ENCODE assay signal across 31 cellular contexts in genomic region chr4:16442296-16442695, GRCh38.
"Had no signal": no experiment of that assay in that cellular context is flagged by ENCODE, and none has a peak within 500 bp of the region (broad histone marks: within the 10 kb centered on the region; RNA-seq: fewer than 3 reads in every experiment).

No MANE protein-coding gene starts in this region.

- H3K4me1 ChIP-seq: ascending aorta, body of pancreas, colonic mucosa, foreskin keratinocyte, gastrocnemius medialis had no signal

- H3K27ac Mint-ChIP-seq: activated CD4-positive, alpha-beta memory T cell treated with anti-CD3 and anti-CD28 coated beads for 36 hours; activated CD4-positive, alpha-beta T cell treated with anti-CD3 and anti-CD28 coated beads for 36 hours; activated CD4-positive, alpha-beta T cell treated with anti-CD3 and anti-CD28 coated beads, Interleukin-2, amount 10 ng/mL, durations not matched to agents 24 days and 14 days; activated CD8-positive, alpha-beta memory T cell treated with anti-CD3 and anti-CD28 coated beads, Interleukin-2, amount 10 ng/mL, durations not matched to agents 7 days and 5 days; activated CD8-positive, alpha-beta T cell treated with anti-CD3 and anti-CD28 coated beads, Interleukin-2, amount 10 ng/mL, durations not matched to agents 7 days and 5 days; activated naive CD4-positive, alpha-beta T cell treated with anti-CD3 and anti-CD28 coated beads for 36 hours; activated naive CD4-positive, alpha-beta T cell treated with anti-CD3 and anti-CD28 coated beads, Interleukin-2, amount 50 U/mL, for 72 hours; activated naive CD8-positive, alpha-beta T cell treated with anti-CD3 and anti-CD28 coated beads, Interleukin-2, amount 10 ng/mL, durations not matched to agents 7 days and 5 days; activated T-helper 1 cell treated with anti-CD3 and anti-CD28 coated beads, Interleukin-12 subunit alpha, Interleukin-12 subunit beta, Interleukin-2, Interleukin-4 antibody, amounts not matched to agents 30 ng/mL and 10 ng/mL and 1 ng/mL, durations not matched to agents 14 hours and 24 hours and 36 hours; activated T-helper 2 cell treated with anti-CD3 and anti-CD28 coated beads, Interferon-gamma antibody, Interleukin-2, Interleukin-4, amounts not matched to agents 10 μg/mL and 5 μg/mL and 100 μg/mL, durations not matched to agents 14 hours and 24 hours and 36 hours; endodermal cell had no signal

- H3K9me3 Mint-ChIP-seq: activated T-helper 2 cell treated with anti-CD3 and anti-CD28 coated beads, Interferon-gamma antibody, Interleukin-2, Interleukin-4, amounts not matched to agents 10 μg/mL and 5 μg/mL and 100 μg/mL, durations not matched to agents 14 hours and 24 hours and 36 hours had no signal

- H3K9me3 ChIP-seq: colonic mucosa had no signal

- H3K36me3 Mint-ChIP-seq: activated CD4-positive, alpha-beta memory T cell treated with anti-CD3 and anti-CD28 coated beads for 36 hours; activated CD8-positive, alpha-beta memory T cell treated with anti-CD3 and anti-CD28 coated beads, Interleukin-2, amount 10 ng/mL, durations not matched to agents 7 days and 5 days; activated naive CD4-positive, alpha-beta T cell treated with anti-CD3 and anti-CD28 coated beads, Interleukin-2, amount 50 U/mL, for 72 hours; activated naive CD8-positive, alpha-beta T cell treated with anti-CD3 and anti-CD28 coated beads, Interleukin-2, amount 10 ng/mL, durations not matched to agents 7 days and 5 days had no signal

- ATAC-seq: activated CD4-positive, alpha-beta T cell treated with anti-CD3 and anti-CD28 coated beads for 36 hours; activated CD8-positive, alpha-beta memory T cell treated with anti-CD3 and anti-CD28 coated beads, Interleukin-2, amount 10 ng/mL, durations not matched to agents 7 days and 5 days; activated CD8-positive, alpha-beta T cell treated with anti-CD3 and anti-CD28 coated beads, Interleukin-2, amount 10 ng/mL, durations not matched to agents 7 days and 5 days; activated naive CD4-positive, alpha-beta T cell treated with anti-CD3 and anti-CD28 coated beads, Interleukin-2, amount 50 U/mL, for 72 hours; body of pancreas; esophagus mucosa; foreskin keratinocyte; gastrocnemius medialis; heart left ventricle had no signal

- H3K27ac ChIP-seq: ascending aorta, cardiac muscle cell, colonic mucosa, foreskin keratinocyte, gastrocnemius medialis, heart left ventricle had no signal

- H3K36me3 ChIP-seq: ascending aorta, cardiac muscle cell, colonic mucosa, gastrocnemius medialis, heart left ventricle had no signal

- H3K4me3 ChIP-seq: ascending aorta, body of pancreas, cardiac muscle cell, colonic mucosa, gastrocnemius medialis, heart left ventricle had no signal

- H3K27me3 ChIP-seq: ascending aorta, body of pancreas, colonic mucosa, foreskin keratinocyte, gastrocnemius medialis, heart left ventricle had no signal

- H3K4me3 Mint-ChIP-seq: activated CD4-positive, alpha-beta memory T cell treated with anti-CD3 and anti-CD28 coated beads for 36 hours; activated CD4-positive, alpha-beta T cell treated with anti-CD3 and anti-CD28 coated beads for 36 hours; activated CD4-positive, alpha-beta T cell treated with anti-CD3 and anti-CD28 coated beads, Interleukin-2, amount 10 ng/mL, durations not matched to agents 24 days and 14 days; activated CD8-positive, alpha-beta memory T cell treated with anti-CD3 and anti-CD28 coated beads, Interleukin-2, amount 10 ng/mL, durations not matched to agents 7 days and 5 days; activated CD8-positive, alpha-beta T cell treated with anti-CD3 and anti-CD28 coated beads, Interleukin-2, amount 10 ng/mL, durations not matched to agents 7 days and 5 days; activated naive CD4-positive, alpha-beta T cell treated with anti-CD3 and anti-CD28 coated beads for 36 hours; activated naive CD8-positive, alpha-beta T cell treated with anti-CD3 and anti-CD28 coated beads, Interleukin-2, amount 10 ng/mL, durations not matched to agents 7 days and 5 days; activated T-helper 1 cell treated with anti-CD3 and anti-CD28 coated beads, Interleukin-12 subunit alpha, Interleukin-12 subunit beta, Interleukin-2, Interleukin-4 antibody, amounts not matched to agents 30 ng/mL and 10 ng/mL and 1 ng/mL, durations not matched to agents 14 hours and 24 hours and 36 hours; endodermal cell had no signal

- H3K4me1 Mint-ChIP-seq: activated CD4-positive, alpha-beta T cell treated with anti-CD3 and anti-CD28 coated beads for 36 hours; activated CD4-positive, alpha-beta T cell treated with anti-CD3 and anti-CD28 coated beads, Interleukin-2, amount 10 ng/mL, durations not matched to agents 24 days and 14 days; activated CD8-positive, alpha-beta memory T cell treated with anti-CD3 and anti-CD28 coated beads, Interleukin-2, amount 10 ng/mL, durations not matched to agents 7 days and 5 days; activated naive CD8-positive, alpha-beta T cell treated with anti-CD3 and anti-CD28 coated beads, Interleukin-2, amount 10 ng/mL, durations not matched to agents 7 days and 5 days; endodermal cell had no signal

- DNase-seq: activated CD4-positive, alpha-beta memory T cell treated with anti-CD3 and anti-CD28 coated beads for 36 hours; activated CD4-positive, alpha-beta T cell treated with anti-CD3 and anti-CD28 coated beads for 36 hours; activated CD4-positive, alpha-beta T cell treated with anti-CD3 and anti-CD28 coated beads, Interleukin-2, amount 10 ng/mL, durations not matched to agents 24 days and 14 days; activated CD4-positive, CD25-positive, alpha-beta regulatory T cell; activated CD4-positive, CD25-positive, alpha-beta regulatory T cell treated with anti-CD3 and anti-CD28 coated beads, Interleukin-2, amount 50 U/mL, for 72 hours; activated CD8-positive, alpha-beta memory T cell treated with anti-CD3 and anti-CD28 coated beads, Interleukin-2, amount 10 ng/mL, durations not matched to agents 7 days and 5 days; activated CD8-positive, alpha-beta memory T cell treated with anti-CD3 and anti-CD28 coated beads, Interleukin-2, amount 50 U/mL, for 4 hours; activated CD8-positive, alpha-beta T cell treated with anti-CD3 and anti-CD28 coated beads, Interleukin-2, amount 10 ng/mL, durations not matched to agents 7 days and 5 days; activated effector memory CD4-positive, alpha-beta T cell treated with anti-CD3 and anti-CD28 coated beads, Interleukin-2, amount 50 U/mL, for 16 hours; activated naive CD4-positive, alpha-beta T cell treated with anti-CD3 and anti-CD28 coated beads for 36 hours; activated naive CD8-positive, alpha-beta T cell treated with anti-CD3 and anti-CD28 coated beads, Interleukin-2, amount 10 ng/mL, durations not matched to agents 7 days and 5 days; activated T-cell treated with anti-CD3 and anti-CD28 coated beads, Interleukin-2, amount 50 U/mL, for 1 hour; activated T-cell treated with anti-CD3 and anti-CD28 coated beads, Interleukin-2, amount 50 U/mL, for 48 hours; body of pancreas; central memory CD4-positive, alpha-beta T cell; cerebellar nuclear complex; colonic mucosa; effector CD8-positive, alpha-beta T cell; endodermal cell; gastrocnemius medialis; glutamatergic neuron; heart left ventricle; SW 1271; T-helper 2 cell had no signal

- H3K27me3 Mint-ChIP-seq: activated CD4-positive, alpha-beta T cell treated with anti-CD3 and anti-CD28 coated beads, Interleukin-2, amount 10 ng/mL, durations not matched to agents 24 days and 14 days; activated CD8-positive, alpha-beta memory T cell treated with anti-CD3 and anti-CD28 coated beads, Interleukin-2, amount 10 ng/mL, durations not matched to agents 7 days and 5 days; activated naive CD8-positive, alpha-beta T cell treated with anti-CD3 and anti-CD28 coated beads, Interleukin-2, amount 10 ng/mL, durations not matched to agents 7 days and 5 days had no signal
